9 cellular contexts compared by ENCODE assay signal in the genomic region with DNA sequence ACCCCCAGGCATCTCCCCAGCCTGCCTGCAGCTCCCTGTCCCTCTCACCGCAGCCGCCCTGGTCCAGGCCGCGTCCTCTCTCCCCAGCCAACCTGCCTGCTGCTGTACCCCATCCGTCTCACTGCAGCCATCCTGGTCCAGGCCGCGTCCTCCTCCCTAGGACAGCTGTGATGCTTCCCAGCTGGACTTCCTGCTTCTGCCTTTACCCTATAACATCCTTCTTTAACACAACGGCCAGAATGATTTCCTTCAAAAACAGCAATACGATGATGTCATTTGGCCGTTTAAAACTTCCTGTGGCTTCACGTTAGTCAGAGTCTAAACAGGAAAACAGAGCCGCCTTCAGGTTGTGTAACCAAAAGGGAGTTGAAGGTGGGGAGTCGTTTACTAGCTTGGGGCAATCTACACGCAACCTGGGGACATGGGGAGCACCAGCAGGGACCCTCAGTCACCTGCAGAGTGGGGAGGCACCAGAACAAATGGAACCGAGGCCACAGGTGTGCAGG. TPM values are rescaled to one million over a fixed set of nuclear protein-coding genes. Genes with fewer than 3 reads are reported as not detected.
DNase-seq lines count a peak whose midpoint lies in the region; ATAC-seq and TF ChIP-seq lines count a peak whose summit lies in the region.
"Had no signal": no experiment of that assay in that cellular context is flagged by ENCODE, and none has a peak within 500 bp of the region (broad histone marks: within the 10 kb centered on the region; RNA-seq: fewer than 3 reads in every experiment).

No MANE protein-coding gene starts in this region.

- H3K27ac ChIP-seq in hepatocyte, result no peak overlapping the region

- DNase-seq in Caki2 (ENCODE audit: low read depth) (peak; percentile 39), KBM-7 (peak; percentile 84), kidney glomerular epithelial cell (lab: John Stamatoyannopoulos, UW) (peak; percentile 17), hepatocyte (ENCODE audit: low spot score) (no peak), DMS 273 (lab: John Stamatoyannopoulos, UW; ENCODE audit: unreplicated experiment) (no peak), NCI-H1436 (lab: John Stamatoyannopoulos, UW) (no peak)

- H3K27me3 ChIP-seq in hepatocyte, result peaks cover 31% of the 10 kb centered on the region

- no peak for ATAC-seq in HG03108 (IDR thresholded peaks at IDR 0.05; ENCODE audit: unreplicated experiment)

- no peaks in the 10 kb centered on the region for H3K9me3 ChIP-seq in hepatocyte (ENCODE audit: low read depth)

- no peak overlapping the region for H3K4me2 ChIP-seq in hepatocyte

- peak overlapping the region; percentile 24 for H3K4me3 ChIP-seq in WI38 (ENCODE audit: low read depth, low read length)
- H3K4me3 ChIP-seq in hepatocyte, result no peak overlapping the region
- H3K4me3 ChIP-seq: lung had no signal

- in situ Hi-C loops in Caki2 (cut with HindIII; ENCODE audit: low pct_unique_long_range_greater_than_20kb, low sequenced_read_pairs) (no loop called here), KBM-7 (cut with MboI; ENCODE audit: low pct_unique_long_range_greater_than_20kb, low sequenced_read_pairs) (no loop called here)

- no peaks in the 10 kb centered on the region for H4K20me1 ChIP-seq in hepatocyte (ENCODE audit: insufficient read depth, poor library complexity, severe bottlenecking)

- no peak overlapping the region for H2AFZ ChIP-seq in hepatocyte

- H3K79me2 ChIP-seq in hepatocyte, result no peaks in the 10 kb centered on the region

- WGBS in hepatocyte (ENCODE audit: low lambda C conversion rate, missing lambda C conversion rate), result 74% methylated on average over 15 of the region's 15 CpGs

- TF ChIP-seq CTCF in WI38 (IDR thresholded peaks at IDR 0.05; ENCODE audit: low read depth, low read length), result no peak
- no peak for TF ChIP-seq CTCF in hepatocyte (IDR thresholded peaks at IDR 0.05; ENCODE audit: poor library complexity)

- no peaks in the 10 kb centered on the region for H3K36me3 ChIP-seq in hepatocyte (replicated peaks; ENCODE audit: insufficient read depth, low read depth)

- no peaks in the 10 kb centered on the region for H3K9me2 ChIP-seq in hepatocyte (replicated peaks; ENCODE audit: insufficient read depth)

- no peaks in the 10 kb centered on the region for H3K4me1 ChIP-seq in hepatocyte (ENCODE audit: insufficient read depth)

RNA-seq across cellular contexts. Expression of gene ZFAND2A, which starts 32.2 kb away (rescaled TPM):
- total RNA-seq in Caki2 (2014; rRNA removed; shearing (Covaris generic); ENCODE audit: low replicate concordance), result 22.4 TPM in 2 replicates
- 29.4 and 35.4 TPM in 2 replicates for total RNA-seq in hepatocyte
- 37.3 and 54.3 TPM in 2 replicates for polyA plus RNA-seq in hepatocyte

RNA-seq across cellular contexts. Expression of gene UNCX, which starts 40.4 kb away (rescaled TPM):
- not detected in 2 replicates for total RNA-seq in Caki2 (2014; rRNA removed; shearing (Covaris generic); ENCODE audit: low replicate concordance)
- not detected in 2 replicates for total RNA-seq in hepatocyte
- not detected in 2 replicates for polyA plus RNA-seq in hepatocyte
- total RNA-seq: lung had no signal
- polyA plus RNA-seq: lung had no signal

Comparison
In these comparisons a context has a peak if more than half of its experiments do, and no peak if none do; other contexts are left out.
1. DNase-seq: peak in Caki2 (single experiment), KBM-7 (single experiment) and kidney glomerular epithelial cell (single experiment); none in hepatocyte (single experiment), DMS 273 (single experiment) and NCI-H1436 (single experiment).